9 cellular contexts compared by ENCODE assay signal in genomic region chr2:208935531-208935930, GRCh38.
"Had no signal": no experiment of that assay in that cellular context is flagged by ENCODE, and none has a peak within 500 bp of the region (broad histone marks: within the 10 kb centered on the region; RNA-seq: fewer than 3 reads in every experiment).

No MANE protein-coding gene starts in this region.

- H3K27ac Mint-ChIP-seq: GM23338, H9, HFFc6 had no signal

- H3K9me3 ChIP-seq: HAP-1 had no signal

- H3K4me2 ChIP-seq: GM23338 had no signal

- H3K4me3 ChIP-seq: GM23248, GM23338, HAP-1 had no signal

- DNase-seq: GM23248, GOT3, H7, H9, HCEC 1CT, HFFc6 had no signal

- ATAC-seq: GM23338, HCT116 had no signal

- H2AFZ ChIP-seq: GM23248, GM23338 had no signal

- H3K9me3 Mint-ChIP-seq: GM23338, H9 had no signal

- H3K4me3 Mint-ChIP-seq: GM23338, H9, HFFc6 had no signal

- H3K27ac ChIP-seq: GM23248 had no signal

- H3K9ac ChIP-seq: GM23248 had no signal

- H3K36me3 ChIP-seq: HAP-1 had no signal

- H3K4me1 ChIP-seq: HAP-1 had no signal

- H3K4me1 Mint-ChIP-seq: GM23338, H9 had no signal
